11 cellular contexts compared by ENCODE assay signal in genomic region chr4:75547647-75548387, GRCh38. TPM values are rescaled to one million over a fixed set of nuclear protein-coding genes. Genes with fewer than 3 reads are reported as not detected.
DNase-seq lines count a peak whose midpoint lies in the region; ATAC-seq, FAIRE-seq and TF ChIP-seq lines count a peak whose summit lies in the region.
"Had no signal": no experiment of that assay in that cellular context is flagged by ENCODE, and none has a peak within 500 bp of the region (broad histone marks: within the 10 kb centered on the region; RNA-seq: fewer than 3 reads in every experiment).

No MANE protein-coding gene starts in this region.

- no peaks in the 10 kb centered on the region for H4K20me1 ChIP-seq in SK-N-SH (ENCODE audit: insufficient read depth)
- no peaks in the 10 kb centered on the region for H4K20me1 ChIP-seq in astrocyte (ENCODE audit: insufficient read depth, low read length)

- POLR2A ChIA-PET in SK-N-SH (lab: Yijun Ruan, JAX), result interaction anchor here (0.8 kb wide), 1 partner anchor 10 kb away, joined by 3 read pairs; no protein-coding TSS in a partner anchor

- H3K4me1 Mint-ChIP-seq in astrocyte (ENCODE audit: low read depth, unreplicated experiment), result peaks cover 28% of the 10 kb centered on the region
- H3K4me1 Mint-ChIP-seq: B cell had no signal

- no peaks in the 10 kb centered on the region for H3K36me3 Mint-ChIP-seq in astrocyte (ENCODE audit: low read depth, unreplicated experiment)

- no peak overlapping the region for H3K9ac ChIP-seq in SK-N-SH
- no peak overlapping the region for H3K9ac ChIP-seq in astrocyte (ENCODE audit: low read length)

- peaks cover 10% of the 10 kb centered on the region for H3F3A ChIP-seq in SK-N-SH (replicated peaks; ENCODE audit: insufficient read depth)

- H2AFZ ChIP-seq in SK-N-SH (ENCODE audit: low read depth) (no peak overlapping the region), astrocyte (ENCODE audit: low read depth, low read length) (no peak overlapping the region)

- no peaks in the 10 kb centered on the region for H3K9me3 ChIP-seq in SK-N-SH
- no peaks in the 10 kb centered on the region for H3K9me3 ChIP-seq in astrocyte (ENCODE audit: insufficient read depth, low read depth, low read length)

- H3K4me3 Mint-ChIP-seq in astrocyte (ENCODE audit: unreplicated experiment), result no peak overlapping the region
- H3K4me3 Mint-ChIP-seq: B cell had no signal

- peak in 1 of 2 experiments; percentile 27; a peak in 1 of 4 replicates for TF ChIP-seq EP300 in SK-N-SH (IDR thresholded peaks at IDR 0.05; ENCODE audit: borderline replicate concordance in 1 of 2, low read depth in 1 of 2, low read length in 1 of 2)

- no peaks in the 10 kb centered on the region for H3K79me2 ChIP-seq in SK-N-SH (ENCODE audit: insufficient read depth)
- H3K79me2 ChIP-seq in astrocyte (ENCODE audit: insufficient read depth, low read length), result no peaks in the 10 kb centered on the region

- CTCF ChIA-PET in SK-N-SH (lab: Yijun Ruan, JAX), result interaction anchor here (0.8 to 1.6 kb wide), 3 partner anchors 9 to 33 kb away, joined by 3 to 4 read pairs (median 3); partner anchors contain the start of genes RCHY1 and THAP6

- H3K27ac ChIP-seq in SK-N-SH (ENCODE audit: low read depth in 2 of 2, low read length in 1 of 2) (no peak overlapping the region), astrocyte (ENCODE audit: low read depth, low read length) (no peak overlapping the region)

- H3K36me3 ChIP-seq in SK-N-SH (replicated peaks in 1 of 2; ENCODE audit: control insufficient read depth in 1 of 2, insufficient read depth in 2 of 2, low read length in 1 of 2), result no peaks in the 10 kb centered on the region
- H3K36me3 ChIP-seq in astrocyte (ENCODE audit: insufficient read depth, low read length), result no peaks in the 10 kb centered on the region

- ATAC-seq in SK-N-SH treated with all-trans-retinoic acid at 6 μM for 48 hours, result no peak; the same call in 1 of the 3 replicates

- no peak for TF ChIP-seq CTCF in SK-N-SH (IDR thresholded peaks at IDR 0.05)
- TF ChIP-seq CTCF in astrocyte (IDR thresholded peaks at IDR 0.05; ENCODE audit: insufficient read depth, low read depth, low read length), result no peak

- TF ChIP-seq RAD21 in SK-N-SH (IDR thresholded peaks at IDR 0.05; ENCODE audit: low read length), result no peak

- peaks cover 2% of the 10 kb centered on the region for H3K9me3 Mint-ChIP-seq in astrocyte (ENCODE audit: unreplicated experiment)
- H3K9me3 Mint-ChIP-seq: activated T-helper 2 cell treated with anti-CD3 and anti-CD28 coated beads, Interferon-gamma antibody, Interleukin-2, Interleukin-4, amounts not matched to agents 10 μg/mL and 5 μg/mL and 100 μg/mL, durations not matched to agents 14 hours and 24 hours and 36 hours had no signal

- no peaks in the 10 kb centered on the region for H3K9me2 ChIP-seq in SK-N-SH

- peak; percentile 66 for DNase-seq in SK-N-SH
- peak; percentile 13 for DNase-seq in astrocyte (ENCODE audit: low read depth)
- DNase-seq in iris pigment epithelial cell (ENCODE audit: low read depth), result peak; percentile 46
- peak; percentile 44 for DNase-seq in urothelium cell line (ENCODE audit: low spot score)
- no peak for DNase-seq in NCI-H2227 treated with DMSO at 0.1 percent for 48 hours (lab: John Stamatoyannopoulos, UW)
- DNase-seq in activated CD4-positive, alpha-beta T cell treated with anti-CD3 and anti-CD28 coated beads, Interleukin-2, amount 50 U/mL, for 48 hours, result no peak
- DNase-seq in Kasumi-1 (lab: John Stamatoyannopoulos, UW), result no peak
- DNase-seq: NCI-H524 treated with DMSO at 0.1 percent for 48 hours had no signal

- H3K27me3 ChIP-seq in SK-N-SH (ENCODE audit: insufficient read depth) (no peaks in the 10 kb centered on the region), astrocyte (ENCODE audit: insufficient read depth, low read length) (no peaks in the 10 kb centered on the region)

- H3K4me1 ChIP-seq in SK-N-SH (ENCODE audit: control insufficient read depth in 1 of 2, insufficient read depth in 2 of 2, low read depth in 1 of 2, low read length in 1 of 2) (peaks cover 0 to 7% of the 10 kb centered on the region in 2 experiments; a peak in 1 of 4 replicates), astrocyte (ENCODE audit: insufficient read depth, low read length) (peaks cover 16% of the 10 kb centered on the region)

- no peak overlapping the region for H3K4me3 ChIP-seq in SK-N-SH (ENCODE audit: low read depth in 2 of 2, low read length in 1 of 2)
- no peak overlapping the region for H3K4me3 ChIP-seq in astrocyte (ENCODE audit: insufficient read depth, low read depth, low read length)

- peak overlapping the region; percentile 31 for H3K27ac Mint-ChIP-seq in astrocyte (ENCODE audit: unreplicated experiment)
- H3K27ac Mint-ChIP-seq: activated T-helper 2 cell treated with anti-CD3 and anti-CD28 coated beads, Interferon-gamma antibody, Interleukin-2, Interleukin-4, amounts not matched to agents 10 μg/mL and 5 μg/mL and 100 μg/mL, durations not matched to agents 14 hours and 24 hours and 36 hours; B cell had no signal

- no peaks in the 10 kb centered on the region for H3K27me3 Mint-ChIP-seq in astrocyte (ENCODE audit: low read depth, unreplicated experiment)
- H3K27me3 Mint-ChIP-seq: B cell had no signal

- no peak overlapping the region for H3K4me2 ChIP-seq in SK-N-SH
- no peak overlapping the region for H3K4me2 ChIP-seq in astrocyte (ENCODE audit: low read length)

- WGBS in SK-N-SH (ENCODE audit: low lambda C conversion rate), result 75% methylated on average over 15 of the region's 15 CpGs

- no peak for FAIRE-seq in astrocyte (lab: Jason Lieb, UNC)
- no peak for FAIRE-seq in urothelium cell line (lab: Jason Lieb, UNC)

TF ChIP-seq in SK-N-SH, 30 proteins besides CTCF, POLR2A, EP300 and RAD21:
- TF ChIP-seq RCOR1 (IDR thresholded peaks at IDR 0.05; ENCODE audit: low read length), result no peak
- TF ChIP-seq FOXM1 (IDR thresholded peaks at IDR 0.05; ENCODE audit: low read depth), result no peak
- peak; percentile 40; the same call in 1 of the 2 replicates for TF ChIP-seq ELF1 (IDR thresholded peaks at IDR 0.05)
- TF ChIP-seq NFIC (IDR thresholded peaks at IDR 0.05; ENCODE audit: borderline replicate concordance), result peak; percentile 71
- no peak for TF ChIP-seq ZBTB33 (IDR thresholded peaks at IDR 0.05; ENCODE audit: borderline replicate concordance, low read depth)
- no peak for TF ChIP-seq RXRA (IDR thresholded peaks at IDR 0.05; ENCODE audit: borderline replicate concordance, low read depth)
- 0 out of 2 replicates have a peak, but pooled peaks have one; percentile 19 for TF ChIP-seq TCF12 (IDR thresholded peaks at IDR 0.05)

TF ChIP-seq in SK-N-SH treated with all-trans-retinoic acid at 6 μM for 48 hours, 23 proteins besides CTCF, POLR2A, EP300 and RAD21 (continues in another document):
- TF ChIP-seq SNAI2 (CRISPR knock-in tag; IDR thresholded peaks at IDR 0.05) (no peak), GLIS3 (CRISPR knock-in tag; IDR thresholded peaks at IDR 0.05) (no peak), ZNF565 (CRISPR knock-in tag; conservative IDR thresholded peaks at IDR 0.05; ENCODE audit: low read depth) (no peak), ZFP30 (CRISPR knock-in tag; IDR thresholded peaks at IDR 0.05) (no peak), BACH2 (CRISPR knock-in tag; IDR thresholded peaks at IDR 0.05; ENCODE audit: borderline replicate concordance) (no peak), TSHZ2 (CRISPR knock-in tag; IDR thresholded peaks at IDR 0.05) (no peak), CREB5 (CRISPR knock-in tag; IDR thresholded peaks at IDR 0.05; ENCODE audit: low read depth) (no peak), TOX (CRISPR knock-in tag; IDR thresholded peaks at IDR 0.05; ENCODE audit: borderline replicate concordance) (no peak), RARB (CRISPR knock-in tag; IDR thresholded peaks at IDR 0.05) (no peak)

RNA-seq across cellular contexts. Expression of gene ODAPH, which starts 8.0 kb away (rescaled TPM):
- 0.03 and 0.19 TPM in 2 replicates for polyA plus RNA-seq in SK-N-SH (2012; rRNA removed)
- polyA plus RNA-seq in SK-N-SH (2012; cell fraction: cytosol; rRNA removed), result 0.30 and 0.33 TPM in 2 replicates
- 0.13 TPM in 1 of 2 replicates, not detected in the other for polyA plus RNA-seq in SK-N-SH (2012; cell fraction: nucleus; rRNA removed)
- 55.3 TPM in 2 replicates for total RNA-seq in astrocyte
- total RNA-seq: activated T-helper 2 cell treated with anti-CD3 and anti-CD28 coated beads, Interferon-gamma antibody, Interleukin-2, Interleukin-4, amounts not matched to agents 10 μg/mL and 5 μg/mL and 100 μg/mL, durations not matched to agents 14 hours and 24 hours and 36 hours had no signal

RNA-seq across cellular contexts. Expression of gene THAP6, which starts 33.5 kb away (rescaled TPM):
- 6.9 and 9.6 TPM in 2 replicates for polyA plus RNA-seq in SK-N-SH (2012; rRNA removed)
- polyA plus RNA-seq in SK-N-SH (2012; cell fraction: cytosol; rRNA removed), result 5.8 and 7.2 TPM in 2 replicates
- polyA plus RNA-seq in SK-N-SH (2012; cell fraction: nucleus; rRNA removed), result 13.3 and 31.3 TPM in 2 replicates
- total RNA-seq in astrocyte, result 17.0 and 20.6 TPM in 2 replicates

RNA-seq across cellular contexts. Expression of gene RCHY1, which starts 33.6 kb away (rescaled TPM):
- polyA plus RNA-seq in SK-N-SH (2012; rRNA removed), result 13.5 and 17.4 TPM in 2 replicates
- polyA plus RNA-seq in SK-N-SH (2012; cell fraction: cytosol; rRNA removed), result 29.3 and 36.9 TPM in 2 replicates
- polyA plus RNA-seq in SK-N-SH (2012; cell fraction: nucleus; rRNA removed), result 4.1 and 14.0 TPM in 2 replicates
- total RNA-seq in astrocyte, result 35.3 and 40.7 TPM in 2 replicates

Comparison
In these comparisons a context has a peak if more than half of its experiments do, and no peak if none do; other contexts are left out.
1. DNase-seq: peak in SK-N-SH (single experiment), astrocyte (single experiment), iris pigment epithelial cell (single experiment) and urothelium cell line (single experiment); none in NCI-H2227 treated with DMSO at 0.1 percent for 48 hours (single experiment), activated CD4-positive, alpha-beta T cell treated with anti-CD3 and anti-CD28 coated beads, Interleukin-2, amount 50 U/mL, for 48 hours (0 of 2) and Kasumi-1 (0 of 2).